In the genomic region with DNA sequence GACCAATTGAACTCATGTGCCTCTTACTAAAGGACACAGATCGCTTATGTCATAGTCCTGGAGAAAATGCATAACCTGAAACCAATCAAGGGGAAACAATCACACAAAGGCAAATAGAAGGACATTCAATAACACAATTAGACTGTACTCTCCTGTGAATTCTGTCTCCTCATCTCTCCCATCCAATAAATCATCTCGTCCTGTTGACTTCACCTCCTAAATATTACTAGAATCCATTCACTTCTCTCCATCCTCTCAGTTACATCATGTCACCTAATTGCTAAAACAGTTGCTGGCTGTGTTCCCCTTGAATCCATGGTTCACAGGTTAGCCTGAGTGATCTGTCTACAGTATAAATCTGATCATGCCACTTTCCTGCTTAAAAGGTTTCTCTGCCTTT, we compare ENCODE assay signal across 29 cellular contexts.
DNase-seq lines count a peak whose midpoint lies in the region; ATAC-seq and TF ChIP-seq lines count a peak whose summit lies in the region.
"Had no signal": no experiment of that assay in that cellular context is flagged by ENCODE, and none has a peak within 500 bp of the region (broad histone marks: within the 10 kb centered on the region; RNA-seq: fewer than 3 reads in every experiment).

No MANE protein-coding gene starts in this region.

- H4K8ac ChIP-seq in mesenchymal stem cell (ENCODE audit: low read length): no peak overlapping the region

- no peaks in the 10 kb centered on the region for H3K79me1 ChIP-seq in mesenchymal stem cell (replicated peaks; ENCODE audit: low read length, poor library complexity, severe bottlenecking)

- H2BK5ac ChIP-seq in mesenchymal stem cell (ENCODE audit: low read depth, low read length, poor library complexity, severe bottlenecking): no peak overlapping the region

- no peak overlapping the region for H3K14ac ChIP-seq in mesenchymal stem cell (ENCODE audit: low read length in 2 of 2)

- H3K9me3 ChIP-seq in mesenchymal stem cell (ENCODE audit: control insufficient read depth, low read length): no peaks in the 10 kb centered on the region
- H3K9me3 ChIP-seq: MG63, right lobe of liver, thoracic aorta, uterus had no signal

- no peaks in the 10 kb centered on the region for H3K4me1 ChIP-seq in mesenchymal stem cell (ENCODE audit: control insufficient read depth, insufficient read depth, low read depth, low read length)
- H3K4me1 ChIP-seq: right lobe of liver, uterus had no signal

- no peak overlapping the region for H4K91ac ChIP-seq in mesenchymal stem cell (ENCODE audit: low read length)

- no peak overlapping the region for H3K4ac ChIP-seq in mesenchymal stem cell (ENCODE audit: low read depth in 1 of 2, low read length in 2 of 2)

- H3K23ac ChIP-seq in mesenchymal stem cell (ENCODE audit: low read length in 2 of 2): no peak overlapping the region

- no peak overlapping the region for H3K4me3 ChIP-seq in mesenchymal stem cell (ENCODE audit: insufficient read depth in 1 of 2, low read depth in 1 of 2, low read length in 2 of 2)
- H3K4me3 ChIP-seq: GM12878, MG63, right lobe of liver, thoracic aorta, uterus had no signal

- H3K27me3 ChIP-seq in mesenchymal stem cell (ENCODE audit: control insufficient read depth in 1 of 2, insufficient read depth in 1 of 2, low read length in 2 of 2): no peaks in the 10 kb centered on the region
- H3K27me3 ChIP-seq: MG63, right lobe of liver, uterus had no signal

- 96% methylated on average over 2 of the region's 2 CpGs for WGBS in mesenchymal stem cell

- no peak overlapping the region for H2AK5ac ChIP-seq in mesenchymal stem cell (ENCODE audit: low read length, severe bottlenecking)

- H2AFZ ChIP-seq in mesenchymal stem cell (ENCODE audit: low read depth, low read length): no peak overlapping the region

- DNase-seq in NCI-H2107 treated with DMSO at 0.1 percent for 48 hours (lab: John Stamatoyannopoulos, UW; ENCODE audit: unreplicated experiment) (peak; percentile 13), NCI-H2107 (lab: John Stamatoyannopoulos, UW) (no peak), NCI-H1092 treated with DMSO at 0.1 percent for 48 hours (lab: John Stamatoyannopoulos, UW) (peak; percentile 88), NCI-H69 (lab: John Stamatoyannopoulos, UW) (peak; percentile 79), mesenchymal stem cell (no peak), DMS 273 (lab: John Stamatoyannopoulos, UW; ENCODE audit: unreplicated experiment) (no peak), CD1c-positive myeloid dendritic cell (ENCODE audit: extremely low spot score) (no peak), omental fat pad (ENCODE audit: low spot score) (no peak)
- DNase-seq: activated T-cell treated with anti-CD3 and anti-CD28 coated beads, Interleukin-2, amount 50 U/mL, for 4 hours; caudate nucleus; CD4-positive, CD25-positive, alpha-beta regulatory T cell; cortex of kidney; head of caudate nucleus; islet precursor cell; MG63; naive thymus-derived CD4-positive, alpha-beta T cell; NCI-H1694; NCI-H446 treated with DMSO at 0.1 percent for 48 hours; PC-3; right lobe of liver; stimulated activated CD4-positive, alpha-beta T cell treated with anti-CD3 and anti-CD28 coated beads, Interleukin-12 subunit alpha, Interleukin-12 subunit beta, amount 100 ng/mL, for 4 hours; stimulated activated CD4-positive, alpha-beta T cell treated with anti-CD3 and anti-CD28 coated beads, Interleukin-2, amount 100 ng/mL, for 48 hours; stimulated activated naive CD8-positive, alpha-beta T cell treated with anti-CD3 and anti-CD28 coated beads, Interleukin-15, amount 100 ng/mL, for 72 hours; T-helper 17 cell; uterus had no signal

- ATAC-seq in omental fat pad (ENCODE audit: low FRiP score): no peak
- ATAC-seq: activated T-cell treated with anti-CD3 and anti-CD28 coated beads, Interleukin-2, amount 50 U/mL, for 4 hours; GM12878; naive thymus-derived CD4-positive, alpha-beta T cell; PC-3; right lobe of liver; Right ventricle myocardium inferior; stimulated activated naive CD8-positive, alpha-beta T cell treated with anti-CD3 and anti-CD28 coated beads, Interleukin-15, amount 100 ng/mL, for 72 hours; T-helper 17 cell had no signal

- H3K36me3 ChIP-seq in mesenchymal stem cell (ENCODE audit: control insufficient read depth in 1 of 2, insufficient read depth in 2 of 2, low read depth in 1 of 2, low read length in 2 of 2): no peaks in the 10 kb centered on the region
- H3K36me3 ChIP-seq: MG63, right lobe of liver, thoracic aorta, uterus had no signal

- peak overlapping the region; percentile 40 for H3K27ac ChIP-seq in mesenchymal stem cell (ENCODE audit: low read length, poor library complexity, severe bottlenecking)
- H3K27ac ChIP-seq: KMS-11, right lobe of liver, thoracic aorta, uterus had no signal

- H2BK120ac ChIP-seq in mesenchymal stem cell (ENCODE audit: low read depth, low read length): no peak overlapping the region

- H2BK15ac ChIP-seq in mesenchymal stem cell (ENCODE audit: low read depth, poor library complexity, severe bottlenecking): no peak overlapping the region

- H2BK12ac ChIP-seq in mesenchymal stem cell (ENCODE audit: low read length in 2 of 2): no peak overlapping the region

- H3K18ac ChIP-seq in mesenchymal stem cell (ENCODE audit: low read depth in 1 of 2, low read length in 2 of 2): no peak overlapping the region

- no peak overlapping the region for H3K9ac ChIP-seq in mesenchymal stem cell (ENCODE audit: low read length)
- H3K9ac ChIP-seq: KMS-11 had no signal

- H3K4me2 ChIP-seq in mesenchymal stem cell (ENCODE audit: low read length, poor library complexity, severe bottlenecking): no peak overlapping the region
- H3K4me2 ChIP-seq: KMS-11 had no signal

- TF ChIP-seq CTCF in omental fat pad (IDR thresholded peaks at IDR 0.05): no peak

Comparison
In these comparisons a context has a peak if more than half of its experiments do, and no peak if none do; other contexts are left out.
1. DNase-seq: peak in NCI-H2107 treated with DMSO at 0.1 percent for 48 hours (single experiment), NCI-H1092 treated with DMSO at 0.1 percent for 48 hours (single experiment) and NCI-H69 (single experiment); none in NCI-H2107 (single experiment), mesenchymal stem cell (single experiment), DMS 273 (single experiment), CD1c-positive myeloid dendritic cell (single experiment) and omental fat pad (single experiment).